22 cellular contexts compared by ENCODE assay signal in genomic region chr13:110722971-110723370, GRCh38.
"Had no signal": no experiment of that assay in that cellular context is flagged by ENCODE, and none has a peak within 500 bp of the region (broad histone marks: within the 10 kb centered on the region; RNA-seq: fewer than 3 reads in every experiment).

No MANE protein-coding gene starts in this region.

- H3K27me3 Mint-ChIP-seq: naive thymus-derived CD4-positive, alpha-beta T cell; stimulated activated naive CD8-positive, alpha-beta T cell treated with anti-CD3 and anti-CD28 coated beads, Interleukin-15, Interleukin-2, amounts not matched to agents 100 ng/mL and 50 ng/mL, for 24 hours had no signal

- H3K36me3 ChIP-seq: uterus had no signal

- H3K27me3 ChIP-seq: esophagus muscularis mucosa, gastroesophageal sphincter, neutrophil, sigmoid colon, tibial artery, upper lobe of left lung, uterus had no signal

- FAIRE-seq: endothelial cell of umbilical vein, keratinocyte had no signal

- H3K27ac ChIP-seq: coronary artery, esophagus muscularis mucosa, gastroesophageal sphincter, neutrophil, psoas muscle, tibial artery, upper lobe of left lung, uterus had no signal

- ATAC-seq: gastroesophageal sphincter; left cardiac atrium; left ventricle myocardium superior; naive thymus-derived CD4-positive, alpha-beta T cell; psoas muscle had no signal

- H3K9me3 ChIP-seq: esophagus muscularis mucosa, gastroesophageal sphincter, neutrophil, psoas muscle, sigmoid colon, tibial artery, upper lobe of left lung, uterus had no signal

- DNase-seq: effector CD4-positive, alpha-beta T cell; endodermal cell; glutamatergic neuron; left cardiac atrium; left ventricle myocardium superior; naive thymus-derived CD4-positive, alpha-beta T cell; nephron progenitor cell; psoas muscle; sigmoid colon; stimulated activated CD4-positive, alpha-beta T cell treated with anti-CD3 and anti-CD28 coated beads, Interleukin-2, amount 100 ng/mL, for 48 hours; tibial artery; upper lobe of left lung; uterus had no signal

- H3K4me3 Mint-ChIP-seq: endodermal cell; naive thymus-derived CD4-positive, alpha-beta T cell; nephron progenitor cell; stimulated activated naive CD8-positive, alpha-beta T cell treated with anti-CD3 and anti-CD28 coated beads, Interleukin-15, Interleukin-2, amounts not matched to agents 100 ng/mL and 50 ng/mL, for 24 hours had no signal

- H3K4me3 ChIP-seq: coronary artery, esophagus muscularis mucosa, gastroesophageal sphincter, lung, psoas muscle, sigmoid colon, skin epidermis, tibial artery, upper lobe of left lung, uterus had no signal

- H3K9me3 Mint-ChIP-seq: endodermal cell; naive thymus-derived CD4-positive, alpha-beta T cell; nephron progenitor cell; stimulated activated naive CD8-positive, alpha-beta T cell treated with anti-CD3 and anti-CD28 coated beads, Interleukin-15, Interleukin-2, amounts not matched to agents 100 ng/mL and 50 ng/mL, for 24 hours had no signal

- H3K27ac Mint-ChIP-seq: endodermal cell had no signal
